8 cellular contexts compared by ENCODE assay signal in the genomic region with DNA sequence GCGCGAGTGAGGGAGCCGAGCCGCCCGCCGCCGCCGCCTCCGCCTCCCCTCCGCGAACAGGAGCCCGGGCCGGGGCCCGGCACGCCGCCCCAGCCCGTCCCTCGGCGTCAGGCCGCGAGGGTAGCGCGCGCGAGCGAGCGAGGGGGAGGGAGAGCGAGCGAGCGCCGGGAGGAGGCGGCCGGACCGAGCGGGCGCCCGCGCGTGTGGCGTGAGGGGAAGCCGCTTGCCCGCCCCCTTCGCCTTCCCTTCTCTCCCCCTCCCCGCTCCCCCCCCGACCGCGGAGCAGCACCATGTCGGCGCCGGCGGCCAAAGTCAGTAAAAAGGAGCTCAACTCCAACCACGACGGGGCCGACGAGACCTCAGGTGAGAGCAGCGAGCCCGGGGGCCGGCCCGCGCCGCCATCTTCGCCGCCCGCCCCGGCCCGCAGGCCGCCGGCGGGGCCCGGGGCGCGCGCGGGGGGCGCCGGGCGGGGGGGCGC. TPM values are rescaled to one million over a fixed set of nuclear protein-coding genes. Genes with fewer than 3 reads are reported as not detected.
DNase-seq lines count a peak whose midpoint lies in the region; ATAC-seq and TF ChIP-seq lines count a peak whose summit lies in the region.

No MANE protein-coding gene starts in this region.

- H3K4me1 ChIP-seq in left ventricle myocardium inferior (peaks cover 40% of the 10 kb centered on the region), rectal smooth muscle tissue (ENCODE audit: control insufficient read depth, insufficient read depth, low read length) (peaks cover 12% of the 10 kb centered on the region)

- H3K36me3 ChIP-seq in MG63 (peaks cover 41% of the 10 kb centered on the region), left ventricle myocardium inferior (peaks cover 32% of the 10 kb centered on the region), rectal smooth muscle tissue (ENCODE audit: control insufficient read depth, insufficient read depth, low read length) (peaks cover 8% of the 10 kb centered on the region)

- peaks cover 31 to 33% of the 10 kb centered on the region in 2 donors for H3K36me3 Mint-ChIP-seq in CD14-positive monocyte

- H3K27me3 ChIP-seq in MG63 = no peaks in the 10 kb centered on the region
- H3K27me3 ChIP-seq in left ventricle myocardium inferior (ENCODE audit: low read depth) = no peaks in the 10 kb centered on the region
- H3K27me3 ChIP-seq in rectal smooth muscle tissue (ENCODE audit: control insufficient read depth, insufficient read depth, low read length) = no peaks in the 10 kb centered on the region

- H3K4me3 Mint-ChIP-seq in CD14-positive monocyte = peak overlapping the region; percentile 60 to 72

- ATAC-seq in GM21529 (IDR thresholded peaks at IDR 0.05; ENCODE audit: unreplicated experiment) (peak; percentile 2), GM18870 (IDR thresholded peaks at IDR 0.05; ENCODE audit: unreplicated experiment) (no peak)

- H3K9ac ChIP-seq in rectal smooth muscle tissue (ENCODE audit: low read length) = no peak overlapping the region

- H3K4me1 Mint-ChIP-seq in CD14-positive monocyte = peaks cover 56% of the 10 kb centered on the region

- H3K27ac ChIP-seq in left ventricle myocardium inferior (replicated peaks) = peak overlapping the region; percentile 98
- peak overlapping the region; percentile 89 for H3K27ac ChIP-seq in rectal smooth muscle tissue (ENCODE audit: low read depth, low read length)

- peak overlapping the region; percentile 53 for H3K4me3 ChIP-seq in MG63
- peak overlapping the region; percentile 81 for H3K4me3 ChIP-seq in left ventricle myocardium inferior
- peak overlapping the region; percentile 39 for H3K4me3 ChIP-seq in rectal smooth muscle tissue (ENCODE audit: low read length)

- TF ChIP-seq CTCF in CD14-positive monocyte (IDR thresholded peaks at IDR 0.05) (no peak), left ventricle myocardium inferior (IDR thresholded peaks at IDR 0.05; ENCODE audit: borderline replicate concordance) (no peak)

- peak overlapping the region in 4 of 7 donors; percentile 53 to 74 (median 68) for H3K27ac Mint-ChIP-seq in CD14-positive monocyte

- DNase-seq in CD14-positive monocyte (ENCODE audit: low spot score) = peak; percentile 54
- no peak for DNase-seq in MG63
- DNase-seq in activated gamma-delta T cell (lab: John Stamatoyannopoulos, UW) = peak; percentile 66
- peak; percentile 67 for DNase-seq in left ventricle myocardium inferior
- DNase-seq in middle frontal gyrus (ENCODE audit: extremely low spot score, low spot score) = no peak

- intact Hi-C loops in CD14-positive monocyte (cut with micrococcal nuclease) = loop anchor here in 1 of 2 donors (2.0 kb wide), 1 partner anchor 35 kb away; no protein-coding TSS in a partner anchor
- intact Hi-C loops in left ventricle myocardium inferior (cut with micrococcal nuclease) = no loop called here

- no peaks in the 10 kb centered on the region for H3K9me3 ChIP-seq in MG63
- H3K9me3 ChIP-seq in left ventricle myocardium inferior (replicated peaks) = no peaks in the 10 kb centered on the region

- peaks cover 0 to 2% (median under 1%) of the 10 kb centered on the region in 3 donors for H3K27me3 Mint-ChIP-seq in CD14-positive monocyte (ENCODE audit: low read depth in 3 of 3)

- peaks cover 0 to 6% (median 4%) of the 10 kb centered on the region in 7 donors for H3K9me3 Mint-ChIP-seq in CD14-positive monocyte

RNA-seq across cellular contexts. Expression of gene SET, which starts 0.3 kb away (rescaled TPM):
- 100 to 1,000 TPM; 114 to 124 TPM for polyA plus RNA-seq in CD14-positive monocyte
- total RNA-seq in MG63 (2014; rRNA removed; shearing (Covaris generic); ENCODE audit: low replicate concordance) = 782 and 1,015 TPM in 2 replicates
- total RNA-seq in left ventricle myocardium inferior = 168 TPM

RNA-seq across cellular contexts. Expression of gene PKN3, which starts 13.0 kb away (rescaled TPM):
- under 1 TPM; 0.11 to 0.27 TPM for polyA plus RNA-seq in CD14-positive monocyte
- 10.2 and 10.5 TPM in 2 replicates for total RNA-seq in MG63 (2014; rRNA removed; shearing (Covaris generic); ENCODE audit: low replicate concordance)
- total RNA-seq in left ventricle myocardium inferior = 6.3 TPM

RNA-seq across cellular contexts. Expression of gene DYNC2I2, which starts 32.7 kb away (rescaled TPM):
- polyA plus RNA-seq in CD14-positive monocyte = 1 to 10 TPM; 1.5 to 1.9 TPM
- total RNA-seq in MG63 (2014; rRNA removed; shearing (Covaris generic); ENCODE audit: low replicate concordance) = 117 and 122 TPM in 2 replicates
- total RNA-seq in left ventricle myocardium inferior = 32.7 TPM

RNA-seq across cellular contexts. Expression of gene ZDHHC12, which starts 34.6 kb away (rescaled TPM):
- 10 to 100 TPM; 68.4 to 72.7 TPM for polyA plus RNA-seq in CD14-positive monocyte
- total RNA-seq in MG63 (2014; rRNA removed; shearing (Covaris generic); ENCODE audit: low replicate concordance) = 22.7 and 26.6 TPM in 2 replicates
- 6.3 TPM for total RNA-seq in left ventricle myocardium inferior

Comparison
In these comparisons a context has a peak if more than half of its experiments do, and no peak if none do; other contexts are left out.
1. DNase-seq: peak in CD14-positive monocyte (single experiment), activated gamma-delta T cell (single experiment) and left ventricle myocardium inferior (single experiment); none in MG63 (single experiment) and middle frontal gyrus (single experiment).
2. Peak in every context shown above with its lines, with median percentiles within 50 percentile points of each other: H3K4me3 ChIP-seq.